In genomic region chr16:3038256-3038655, GRCh38 we compare ENCODE assay signal across 16 cellular contexts. TPM values are rescaled to one million over a fixed set of nuclear protein-coding genes. Genes with fewer than 3 reads are reported as not detected.
DNase-seq lines count a peak whose midpoint lies in the region; ATAC-seq, FAIRE-seq and TF ChIP-seq lines count a peak whose summit lies in the region.
"Had no signal": no experiment of that assay in that cellular context is flagged by ENCODE, and none has a peak within 500 bp of the region (broad histone marks: within the 10 kb centered on the region; RNA-seq: fewer than 3 reads in every experiment).

No MANE protein-coding gene starts in this region.

- FAIRE-seq in pancreas (lab: Jason Lieb, UNC) = no peak
- FAIRE-seq: endometrium had no signal

- H3F3A ChIP-seq in PC-3 (ENCODE audit: low read length, unreplicated experiment) = no peaks in the 10 kb centered on the region

- CTCF ChIA-PET in HEK293 (lab: Yijun Ruan, JAX) (interaction anchor here (0.6 to 7.2 kb wide), 5 partner anchors 8 to 92 kb away, joined by 3 to 87 read pairs (median 5); no protein-coding TSS in a partner anchor), PC-3 (lab: Charles Lee) (no interaction called here)

- no peaks in the 10 kb centered on the region for H4K20me1 ChIP-seq in PC-3 (ENCODE audit: low read length)

- BruUV-seq in PC-3 (replicated peaks; lab: Mats Ljungman, UMichigan) = no TSS peak

- H3K36me3 ChIP-seq in HEK293 (ENCODE audit: control insufficient read depth in 2 of 2, insufficient read depth in 1 of 2, low read length in 2 of 2) = no peaks in the 10 kb centered on the region
- no peaks in the 10 kb centered on the region for H3K36me3 ChIP-seq in esophagus (ENCODE audit: control insufficient read depth in 2 of 2, insufficient read depth in 2 of 2, low read length in 1 of 2)
- no peaks in the 10 kb centered on the region for H3K36me3 ChIP-seq in pancreas
- no peaks in the 10 kb centered on the region for H3K36me3 ChIP-seq in PC-3 (ENCODE audit: low read depth, low read length)
- H3K36me3 ChIP-seq: left ventricle myocardium inferior, spleen had no signal

- peak; percentile 39 to 66 (median 57) for ATAC-seq in pancreas
- no peak for ATAC-seq in PC-3
- ATAC-seq in GM21786 (IDR thresholded peaks at IDR 0.05; ENCODE audit: unreplicated experiment) = no peak

- H3K79me2 ChIP-seq in PC-3 (ENCODE audit: low read length) = no peaks in the 10 kb centered on the region

- H3K9me2 ChIP-seq in PC-3 (replicated peaks; ENCODE audit: low read length) = no peaks in the 10 kb centered on the region

- H3K27me3 ChIP-seq in esophagus (ENCODE audit: control insufficient read depth in 1 of 2, insufficient read depth in 2 of 2, low read length in 2 of 2) (peaks cover 0 to 3% of the 10 kb centered on the region in 2 donors), pancreas (no peaks in the 10 kb centered on the region), PC-3 (ENCODE audit: low read length) (no peaks in the 10 kb centered on the region)

- H3K9me3 ChIP-seq in HEK293 (ENCODE audit: control insufficient read depth, insufficient read depth, low read depth, low read length) (no peaks in the 10 kb centered on the region), esophagus (ENCODE audit: control insufficient read depth in 2 of 2, insufficient read depth in 1 of 2, low read depth in 1 of 2, low read length in 1 of 2) (no peaks in the 10 kb centered on the region), pancreas (no peaks in the 10 kb centered on the region), PC-3 (ENCODE audit: low read length) (no peaks in the 10 kb centered on the region)
- H3K9me3 ChIP-seq: left ventricle myocardium inferior, spleen had no signal

- H3K27ac ChIP-seq in HEK293 (ENCODE audit: extremely low read depth, low read depth, low read length) (no peak overlapping the region), esophagus (ENCODE audit: low read depth in 2 of 2, low read length in 1 of 2) (peak overlapping the region; percentile 23 to 92), pancreas (peak overlapping the region; percentile 17 to 73 (median 52)), PC-3 (ENCODE audit: low read length) (no peak overlapping the region)
- H3K27ac ChIP-seq: left ventricle myocardium inferior, spleen had no signal

- TF ChIP-seq CTCF in HEK293 (tag by site-specific recombination; IDR thresholded peaks at IDR 0.05) = no peak
- TF ChIP-seq CTCF in pancreas (IDR thresholded peaks at IDR 0.05) = no peak
- TF ChIP-seq CTCF in PC-3 (conservative IDR thresholded peaks at IDR 0.05; ENCODE audit: low read depth, low read length) = no peak

- intact Hi-C loops in pancreas (cut with DNase I) (no loop called here), PC-3 (cut with micrococcal nuclease) (no loop called here)

- POLR2A ChIA-PET in HEK293 (lab: Yijun Ruan, JAX) = no interaction called here
- POLR2A ChIA-PET in PC-3 (lab: Charles Lee; ENCODE audit: unreplicated experiment) = no interaction called here

- DNase-seq in NCI-H2196 (lab: John Stamatoyannopoulos, UW; ENCODE audit: unreplicated experiment) (peak; percentile 62), pancreas (peak; percentile 77 to 95 (median 88)), pons (ENCODE audit: low spot score) (no peak), PC-3 (no peak)
- DNase-seq: activated CD4-positive, alpha-beta T cell treated with anti-CD3 and anti-CD28 coated beads, Interleukin-2, amount 50 U/mL, for 48 hours; activated effector memory CD4-positive, alpha-beta T cell treated with Interleukin-2 at 50 U/mL for 16 hours; CD4-positive, alpha-beta T cell; left ventricle myocardium inferior; nucleus accumbens; spleen had no signal

- H3K4me2 ChIP-seq in PC-3 (ENCODE audit: low read length) = no peak overlapping the region

- H3K4me1 ChIP-seq in HEK293 (ENCODE audit: control insufficient read depth, insufficient read depth, low read length) (no peaks in the 10 kb centered on the region), esophagus (ENCODE audit: control insufficient read depth in 2 of 2, insufficient read depth in 2 of 2, low read length in 1 of 2) (peaks cover 0 to 2% of the 10 kb centered on the region in 2 donors), pancreas (peaks cover 0 to 14% (median 5%) of the 10 kb centered on the region in 3 donors), PC-3 (ENCODE audit: insufficient read depth, low read length) (no peaks in the 10 kb centered on the region)

- H2AFZ ChIP-seq in PC-3 (ENCODE audit: low read length) = no peak overlapping the region

- H3K4me3 ChIP-seq in HEK293 (ENCODE audit: low read depth, low read length) = no peak overlapping the region
- no peak overlapping the region for H3K4me3 ChIP-seq in esophagus (ENCODE audit: low read depth in 1 of 2, low read length in 2 of 2)
- no peak overlapping the region for H3K4me3 ChIP-seq in pancreas
- no peak overlapping the region for H3K4me3 ChIP-seq in PC-3 (ENCODE audit: low read length)
- H3K4me3 ChIP-seq: left ventricle myocardium inferior, spleen had no signal

- H3K9ac ChIP-seq in PC-3 (ENCODE audit: low read length) = no peak overlapping the region

- WGBS in esophagus, 2 donors = 24 to 32% methylated on average over 11 of the region's 11 CpGs
- 7 to 13% methylated on average over 11 of the region's 11 CpGs for WGBS in pancreas, 2 donors

TF ChIP-seq in HEK293, 187 proteins besides CTCF, POLR2A, EP300 and RAD21:
- TF ChIP-seq MEIS1 (CRISPR knock-in tag; IDR thresholded peaks at IDR 0.05; ENCODE audit: borderline replicate concordance) (no peak), ZXDB (tag by site-specific recombination; IDR thresholded peaks at IDR 0.05) (peak; percentile 47; the same call in 1 of the 2 replicates), ZNF394 (tag by site-specific recombination; IDR thresholded peaks at IDR 0.05; ENCODE audit: borderline replicate concordance) (peak; percentile 26; the same call in 1 of the 2 replicates), YY2 (tag by site-specific recombination; IDR thresholded peaks at IDR 0.05) (no peak), ZNF302 (tag by site-specific recombination; IDR thresholded peaks at IDR 0.05; ENCODE audit: low read depth) (no peak)
- TF ChIP-seq, protein P1, sequence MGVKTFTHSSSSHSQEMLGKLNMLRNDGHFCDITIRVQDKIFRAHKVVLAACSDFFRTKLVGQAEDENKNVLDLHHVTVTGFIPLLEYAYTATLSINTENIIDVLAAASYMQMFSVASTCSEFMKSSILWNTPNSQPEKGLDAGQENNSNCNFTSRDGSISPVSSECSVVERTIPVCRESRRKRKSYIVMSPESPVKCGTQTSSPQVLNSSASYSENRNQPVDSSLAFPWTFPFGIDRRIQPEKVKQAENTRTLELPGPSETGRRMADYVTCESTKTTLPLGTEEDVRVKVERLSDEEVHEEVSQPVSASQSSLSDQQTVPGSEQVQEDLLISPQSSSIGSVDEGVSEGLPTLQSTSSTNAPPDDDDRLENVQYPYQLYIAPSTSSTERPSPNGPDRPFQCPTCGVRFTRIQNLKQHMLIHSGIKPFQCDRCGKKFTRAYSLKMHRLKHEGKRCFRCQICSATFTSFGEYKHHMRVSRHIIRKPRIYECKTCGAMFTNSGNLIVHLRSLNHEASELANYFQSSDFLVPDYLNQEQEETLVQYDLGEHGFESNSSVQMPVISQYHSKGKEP (tag by site-specific recombination; IDR thresholded peaks at IDR 0.05) = no peak

RNA-seq across cellular contexts. Expression of gene BICDL2, which starts 1.5 kb away (rescaled TPM):
- 100 to 1,000 TPM; 144 to 149 TPM for polyA plus RNA-seq in esophagus
- total RNA-seq in pancreas = 100 to 1,000 TPM in 1 of 6 donors, 10 to 100 TPM in 5; 48.9 to 106 (median 64.3) TPM
- 100 to 1,000 TPM; 126 to 325 TPM for polyA plus RNA-seq in pancreas
- total RNA-seq in PC-3 (2014; rRNA removed) = 16.3 and 27.7 TPM in 2 replicates
- total RNA-seq: CD4-positive, alpha-beta T cell; OCI-LY7 had no signal
- polyA plus RNA-seq: IgD-negative memory B cell had no signal

RNA-seq across cellular contexts. Expression of gene MMP25, which starts 8.1 kb away (rescaled TPM):
- polyA plus RNA-seq in esophagus = 1 to 10 TPM in 1 of 2 donors, under 1 TPM in 1; 0.51 to 2.6 TPM
- 1 to 10 TPM in 2 of 6 donors, under 1 TPM in 4; 0.28 to 1.6 (median 0.72) TPM for total RNA-seq in pancreas
- 1 to 10 TPM; 1.4 to 1.6 TPM for polyA plus RNA-seq in pancreas
- total RNA-seq in PC-3 (2014; rRNA removed) = 0.29 and 0.51 TPM in 2 replicates

RNA-seq across cellular contexts. Expression of gene THOC6, which starts 14.4 kb away (rescaled TPM):
- polyA plus RNA-seq in esophagus = 10 to 100 TPM; 24.3 to 37.2 TPM
- 10 to 100 TPM in 1 of 6 donors, 1 to 10 TPM in 5; 6.2 to 13.0 (median 7.7) TPM for total RNA-seq in pancreas
- polyA plus RNA-seq in pancreas = 10 to 100 TPM; 33.2 to 38.2 TPM
- total RNA-seq in PC-3 (2014; rRNA removed) = 40.3 and 47.3 TPM in 2 replicates

RNA-seq across cellular contexts. Expression of gene HCFC1R1, which starts 14.5 kb away (rescaled TPM):
- 10 to 100 TPM; 58.8 to 73.6 TPM for polyA plus RNA-seq in esophagus
- total RNA-seq in pancreas = 10 to 100 TPM; 10.5 to 24.1 (median 12.4) TPM
- polyA plus RNA-seq in pancreas = 100 to 1,000 TPM in 1 of 2 donors, 10 to 100 TPM in 1; 93.1 to 119 TPM
- total RNA-seq in PC-3 (2014; rRNA removed) = 56.4 and 56.6 TPM in 2 replicates

RNA-seq across cellular contexts. Expression of gene TNFRSF12A, which starts 18.1 kb away (rescaled TPM):
- 10 to 100 TPM; 16.6 to 21.1 TPM for polyA plus RNA-seq in esophagus
- 10 to 100 TPM; 26.8 to 91.1 (median 66.7) TPM for total RNA-seq in pancreas
- polyA plus RNA-seq in pancreas = 100 to 1,000 TPM; 166 to 185 TPM
- 667 and 713 TPM in 2 replicates for total RNA-seq in PC-3 (2014; rRNA removed)

Comparison
In these comparisons a context has a peak if more than half of its experiments do, and no peak if none do; other contexts are left out.
1. H3K27ac ChIP-seq: peak in esophagus (2 of 2) and pancreas (4 of 4); none in HEK293 (single experiment) and PC-3 (single experiment).
2. DNase-seq: peak in NCI-H2196 (single experiment) and pancreas (6 of 6); none in pons (single experiment) and PC-3 (single experiment).
3. ATAC-seq: peak in pancreas (4 of 4); none in PC-3 (single experiment) and GM21786 (single experiment).